In genomic region chr19:18503337-18503970, GRCh38 we compare ENCODE assay signal across 12 cellular contexts. TPM values are rescaled to one million over a fixed set of nuclear protein-coding genes. Genes with fewer than 3 reads are reported as not detected.
DNase-seq lines count a peak whose midpoint lies in the region; ATAC-seq and TF ChIP-seq lines count a peak whose summit lies in the region.
"Had no signal": no experiment of that assay in that cellular context is flagged by ENCODE, and none has a peak within 500 bp of the region (broad histone marks: within the 10 kb centered on the region; RNA-seq: fewer than 3 reads in every experiment).

No MANE protein-coding gene starts in this region.

- no peaks in the 10 kb centered on the region for H3K9me3 Mint-ChIP-seq in activated T-cell treated with anti-CD3 and anti-CD28 coated beads, Interleukin-2, amount 50 U/mL, for 72 hours
- H3K9me3 Mint-ChIP-seq in naive thymus-derived CD8-positive, alpha-beta T cell, result no peaks in the 10 kb centered on the region

- H3K27me3 ChIP-seq in tibial nerve, result no peaks in the 10 kb centered on the region
- H3K27me3 ChIP-seq: SJSA1 had no signal

- POLR2A ChIA-PET in naive thymus-derived CD8-positive, alpha-beta T cell (lab: Charles Lee), result interaction anchor here (0.6 to 1.4 kb wide), 2 partner anchors 15 to 42 kb away, joined by 4 to 7 read pairs; no protein-coding TSS in a partner anchor

- H3K4me1 Mint-ChIP-seq in activated T-cell treated with anti-CD3 and anti-CD28 coated beads, Interleukin-2, amount 50 U/mL, for 72 hours (ENCODE audit: low read depth), result peaks cover 82% of the 10 kb centered on the region
- H3K4me1 Mint-ChIP-seq in naive thymus-derived CD8-positive, alpha-beta T cell, result peaks cover 56 to 99% (median 95%) of the 10 kb centered on the region in 4 donors

- 75 to 76% methylated on average over 10 to 11 of the region's 15 CpGs for WGBS in tibial nerve, 2 donors

- H3K36me3 ChIP-seq in tibial nerve, result no peaks in the 10 kb centered on the region

- H3K27me3 Mint-ChIP-seq in activated T-cell treated with anti-CD3 and anti-CD28 coated beads, Interleukin-2, amount 50 U/mL, for 72 hours (ENCODE audit: low read depth), result no peaks in the 10 kb centered on the region
- H3K27me3 Mint-ChIP-seq in naive thymus-derived CD8-positive, alpha-beta T cell, result no peaks in the 10 kb centered on the region

- H3K4me3 ChIP-seq in tibial nerve, result no peak overlapping the region
- H3K4me3 ChIP-seq: SJSA1 had no signal

- no peak overlapping the region for H3K4me3 Mint-ChIP-seq in activated T-cell treated with anti-CD3 and anti-CD28 coated beads, Interleukin-2, amount 50 U/mL, for 72 hours
- H3K4me3 Mint-ChIP-seq in naive thymus-derived CD8-positive, alpha-beta T cell, result peak overlapping the region in 7 of 10 donors; percentile 11 to 62 (median 53)

- no peak for ATAC-seq in activated T-cell treated with anti-CD3 and anti-CD28 coated beads, Interleukin-2, amount 50 U/mL, for 72 hours (replicated peaks in 1 of 2)
- no peak for ATAC-seq in naive thymus-derived CD8-positive, alpha-beta T cell
- ATAC-seq in GM21381 (IDR thresholded peaks at IDR 0.05; ENCODE audit: unreplicated experiment), result no peak
- ATAC-seq in GM21723 (IDR thresholded peaks at IDR 0.05; ENCODE audit: unreplicated experiment), result no peak

- peaks cover 0 to 100% (median 93%) of the 10 kb centered on the region in 4 donors for H3K4me1 ChIP-seq in tibial nerve
- H3K4me1 ChIP-seq: SJSA1 had no signal

- peak overlapping the region; percentile 76 for H3K27ac Mint-ChIP-seq in activated T-cell treated with anti-CD3 and anti-CD28 coated beads, Interleukin-2, amount 50 U/mL, for 72 hours
- H3K27ac Mint-ChIP-seq in naive thymus-derived CD8-positive, alpha-beta T cell, result peak overlapping the region; percentile 19 to 91 (median 68)

- H3K27ac ChIP-seq in cingulate gyrus (ENCODE audit: low read depth, low read length) (peak overlapping the region; percentile 15), tibial nerve (peak overlapping the region in 3 of 4 donors; percentile 58 to 67 (median 64))
- H3K27ac ChIP-seq: SJSA1 had no signal

- TF ChIP-seq POLR2A in tibial nerve (IDR thresholded peaks at IDR 0.05), result no peak

- no peaks in the 10 kb centered on the region for H3K36me3 Mint-ChIP-seq in activated T-cell treated with anti-CD3 and anti-CD28 coated beads, Interleukin-2, amount 50 U/mL, for 72 hours (ENCODE audit: insufficient read depth in 2 of 2)
- peaks cover 0 to 2% (median 0%) of the 10 kb centered on the region in 3 donors for H3K36me3 Mint-ChIP-seq in naive thymus-derived CD8-positive, alpha-beta T cell

- no peaks in the 10 kb centered on the region for H3K9me3 ChIP-seq in tibial nerve
- H3K9me3 ChIP-seq: SJSA1 had no signal

- no peak for DNase-seq in activated T-cell treated with anti-CD3 and anti-CD28 coated beads, Interleukin-2, amount 50 U/mL, for 72 hours
- DNase-seq in activated T-cell treated with anti-CD3 and anti-CD28 coated beads, Interleukin-2, amount 50 U/mL, for 48 hours, result no peak
- DNase-seq in naive thymus-derived CD8-positive, alpha-beta T cell, result no peak
- DNase-seq in tibial nerve (ENCODE audit: low spot score in 2 of 2), result no peak
- DNase-seq in central memory CD4-positive, alpha-beta T cell, result no peak
- DNase-seq: activated CD4-positive, alpha-beta T cell treated with anti-CD3 and anti-CD28 coated beads for 48 hours; amniotic stem cell; HCEC 1CT had no signal

- no peak for TF ChIP-seq EP300 in tibial nerve (IDR thresholded peaks at IDR 0.05)

- no peak for TF ChIP-seq CTCF in tibial nerve (IDR thresholded peaks at IDR 0.05)

RNA-seq across cellular contexts. Expression of gene ELL, which starts 18.4 kb away (rescaled TPM):
- 10 to 100 TPM; 25.9 to 32.3 TPM for total RNA-seq in activated T-cell treated with anti-CD3 and anti-CD28 coated beads, Interleukin-2, amount 50 U/mL, for 72 hours
- total RNA-seq in naive thymus-derived CD8-positive, alpha-beta T cell, result 10 to 100 TPM; 23.7 to 24.1 TPM
- 10 to 100 TPM in 1 of 3 donors, 1 to 10 TPM in 2; 7.6 to 11.0 (median 9.3) TPM for polyA plus RNA-seq in naive thymus-derived CD8-positive, alpha-beta T cell
- 10 to 100 TPM; 13.8 to 45.9 (median 26.0) TPM for total RNA-seq in tibial nerve

RNA-seq across cellular contexts. Expression of gene FKBP8, which starts 39.9 kb away (rescaled TPM):
- total RNA-seq in activated T-cell treated with anti-CD3 and anti-CD28 coated beads, Interleukin-2, amount 50 U/mL, for 72 hours, result 100 to 1,000 TPM; 223 to 239 TPM
- total RNA-seq in naive thymus-derived CD8-positive, alpha-beta T cell, result 100 to 1,000 TPM; 235 to 236 TPM
- polyA plus RNA-seq in naive thymus-derived CD8-positive, alpha-beta T cell, result 100 to 1,000 TPM in 2 of 3 donors, 10 to 100 TPM in 1; 87.0 to 125 (median 106) TPM
- 100 to 1,000 TPM; 391 to 451 (median 434) TPM for total RNA-seq in tibial nerve

RNA-seq across cellular contexts. Expression of gene KXD1, which starts 54.2 kb away (rescaled TPM):
- 100 to 1,000 TPM; 127 to 139 TPM for total RNA-seq in activated T-cell treated with anti-CD3 and anti-CD28 coated beads, Interleukin-2, amount 50 U/mL, for 72 hours
- total RNA-seq in naive thymus-derived CD8-positive, alpha-beta T cell, result 10 to 100 TPM; 96.2 to 97.9 TPM
- 10 to 100 TPM; 68.3 to 80.2 (median 79.4) TPM for polyA plus RNA-seq in naive thymus-derived CD8-positive, alpha-beta T cell
- 100 to 1,000 TPM; 122 to 298 (median 167) TPM for total RNA-seq in tibial nerve

Comparison
In these comparisons a context has a peak if more than half of its experiments do, and no peak if none do; other contexts are left out.
1. H3K4me3 Mint-ChIP-seq: peak in naive thymus-derived CD8-positive, alpha-beta T cell (7 of 10); none in activated T-cell treated with anti-CD3 and anti-CD28 coated beads, Interleukin-2, amount 50 U/mL, for 72 hours (0 of 2).